ENCODE assay signal across 11 cellular contexts in the genomic region with DNA sequence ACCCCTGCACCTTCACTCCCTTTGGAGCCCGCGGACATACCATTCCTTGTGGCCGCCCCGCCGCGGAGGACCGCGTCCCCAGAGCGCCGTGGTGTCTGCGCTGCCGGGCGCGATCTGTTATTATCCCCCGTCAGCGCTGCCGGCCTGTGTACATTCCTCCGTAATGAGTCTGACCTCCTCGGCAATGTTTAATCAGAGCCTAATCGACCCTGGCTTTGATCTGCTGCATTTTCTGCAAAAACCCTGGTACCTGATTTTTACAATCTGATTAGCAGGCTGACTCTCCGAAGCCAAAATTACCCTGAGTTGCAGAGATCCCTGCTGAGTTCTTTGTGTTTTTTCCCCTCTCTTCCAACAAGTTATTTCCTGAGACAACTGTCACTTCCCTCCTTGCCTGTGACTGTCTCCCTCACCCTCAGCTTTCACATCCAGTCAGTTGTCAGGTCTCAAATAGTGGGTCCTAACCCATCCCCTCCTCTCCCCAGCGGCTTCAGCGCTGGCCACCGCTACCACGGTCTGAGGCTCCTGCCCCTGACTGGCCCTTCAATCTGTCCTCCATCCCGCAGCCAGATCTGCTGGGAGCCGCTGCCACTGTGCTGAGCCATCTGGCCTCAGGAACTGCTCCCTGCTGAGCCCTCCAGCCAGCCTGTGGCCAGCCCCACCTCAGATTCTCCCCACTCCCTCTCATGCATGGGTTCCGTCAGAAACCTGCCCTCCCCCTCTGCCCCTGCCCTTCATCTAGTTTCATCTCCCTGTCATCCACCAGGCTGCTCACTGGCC. TPM values are rescaled to one million over a fixed set of nuclear protein-coding genes. Genes with fewer than 3 reads are reported as not detected.
DNase-seq lines count a peak whose midpoint lies in the region; ATAC-seq and TF ChIP-seq lines count a peak whose summit lies in the region.
"Had no signal": no experiment of that assay in that cellular context is flagged by ENCODE, and none has a peak within 500 bp of the region (broad histone marks: within the 10 kb centered on the region; RNA-seq: fewer than 3 reads in every experiment).

No MANE protein-coding gene starts in this region.

- peak overlapping the region; percentile 2 for H3K4me3 ChIP-seq in ectodermal cell (ENCODE audit: insufficient read depth, low read depth, low read length)
- no peak overlapping the region for H3K4me3 ChIP-seq in lower leg skin (ENCODE audit: low read depth, poor library complexity, severe bottlenecking)

- no peaks in the 10 kb centered on the region for H3K36me3 ChIP-seq in ectodermal cell (ENCODE audit: control insufficient read depth, insufficient read depth, low read length)

- no peak for TF ChIP-seq CTCF in osteocyte (IDR thresholded peaks at IDR 0.05)
- no peak for TF ChIP-seq CTCF in lower leg skin (IDR thresholded peaks at IDR 0.05)

- H3K9me3 Mint-ChIP-seq in osteocyte (ENCODE audit: unreplicated experiment): no peaks in the 10 kb centered on the region

- DNase-seq in NCI-H1417 (lab: John Stamatoyannopoulos, UW): peak in 2 of 3 experiments; percentile 56 to 76
- no peak for DNase-seq in NCI-H1417 treated with DMSO at 0.1 percent for 48 hours (lab: John Stamatoyannopoulos, UW)
- peak; percentile 27 for DNase-seq in NCI-H748 treated with DMSO at 0.1 percent for 48 hours (lab: John Stamatoyannopoulos, UW)
- peak; percentile 86 for DNase-seq in osteocyte (ENCODE audit: extremely low spot score, unreplicated experiment)
- no peak for DNase-seq in lower leg skin (ENCODE audit: low spot score in 2 of 2)
- DNase-seq in GF-D8 (lab: John Stamatoyannopoulos, UW): no peak
- DNase-seq: activated CD4-positive, alpha-beta T cell treated with anti-CD3 and anti-CD28 coated beads for 4 hours; NCI-H526 treated with DMSO at 0.1 percent for 48 hours; right cardiac atrium had no signal

- intact Hi-C loops in lower leg skin (cut with DNase I; ENCODE audit: low total_unique reads): no loop called here

- H3K4me1 Mint-ChIP-seq in osteocyte (ENCODE audit: unreplicated experiment): peaks cover 92% of the 10 kb centered on the region

- ATAC-seq in HG03439 (IDR thresholded peaks at IDR 0.05; ENCODE audit: unreplicated experiment): no peak

- peaks cover 25% of the 10 kb centered on the region for H3K4me1 ChIP-seq in ectodermal cell (ENCODE audit: control insufficient read depth, insufficient read depth, low read length)

- peaks cover 22% of the 10 kb centered on the region for H3K27me3 ChIP-seq in ectodermal cell (ENCODE audit: control insufficient read depth, insufficient read depth, low read length, poor library complexity, severe bottlenecking)

- peaks cover 3% of the 10 kb centered on the region for H3K36me3 Mint-ChIP-seq in osteocyte (ENCODE audit: unreplicated experiment)

- H3K27me3 Mint-ChIP-seq in osteocyte (ENCODE audit: unreplicated experiment): no peaks in the 10 kb centered on the region

- peak overlapping the region; percentile 95 for H3K27ac Mint-ChIP-seq in osteocyte (ENCODE audit: unreplicated experiment)

- peak overlapping the region; percentile 76 for H3K4me3 Mint-ChIP-seq in osteocyte (ENCODE audit: unreplicated experiment)

- H3K9me3 ChIP-seq in ectodermal cell (ENCODE audit: control insufficient read depth, low read length): no peaks in the 10 kb centered on the region

- no peak for TF ChIP-seq POLR2A in lower leg skin (IDR thresholded peaks at IDR 0.05)

- 17 to 21% methylated on average over 28 of the region's 28 CpGs for WGBS in ectodermal cell, 2 experiments
- 67 to 71% methylated on average over 28 of the region's 28 CpGs for WGBS in lower leg skin, 2 donors

- H3K27ac ChIP-seq in ectodermal cell (ENCODE audit: insufficient read depth, low read depth, low read length, poor library complexity, severe bottlenecking): no peak overlapping the region

RNA-seq across cellular contexts. Expression of gene GLIS1, which starts 53.5 kb away (rescaled TPM):
- not detected for polyA plus RNA-seq in ectodermal cell (2013, experiment 1 of 4)
- polyA plus RNA-seq in ectodermal cell (2013, experiment 2 of 4): not detected
- 0.27 TPM for polyA plus RNA-seq in ectodermal cell (2013, experiment 3 of 4)
- polyA plus RNA-seq in ectodermal cell (2013, experiment 4 of 4): 0.20 TPM
- total RNA-seq in osteocyte (38.0 and 38.3 TPM in 2 replicates), lower leg skin (1 to 10 TPM in 3 of 4 donors, under 1 TPM in 1; 0.63 to 2.4 (median 1.0) TPM)

Comparison
In these comparisons a context has a peak if more than half of its experiments do, and no peak if none do; other contexts are left out.
1. DNase-seq: peak in NCI-H1417 (2 of 3), NCI-H748 treated with DMSO at 0.1 percent for 48 hours (single experiment) and osteocyte (single experiment); none in NCI-H1417 treated with DMSO at 0.1 percent for 48 hours (single experiment), lower leg skin (0 of 2) and GF-D8 (single experiment).
2. RNA of gene GLIS1, which starts 53.5 kb away (total RNA-seq): 38.0 to 38.3 TPM in osteocyte; 0.63 to 2.4 TPM in lower leg skin; every median in the first group is over 10 times any median in the second.